In the genomic region with DNA sequence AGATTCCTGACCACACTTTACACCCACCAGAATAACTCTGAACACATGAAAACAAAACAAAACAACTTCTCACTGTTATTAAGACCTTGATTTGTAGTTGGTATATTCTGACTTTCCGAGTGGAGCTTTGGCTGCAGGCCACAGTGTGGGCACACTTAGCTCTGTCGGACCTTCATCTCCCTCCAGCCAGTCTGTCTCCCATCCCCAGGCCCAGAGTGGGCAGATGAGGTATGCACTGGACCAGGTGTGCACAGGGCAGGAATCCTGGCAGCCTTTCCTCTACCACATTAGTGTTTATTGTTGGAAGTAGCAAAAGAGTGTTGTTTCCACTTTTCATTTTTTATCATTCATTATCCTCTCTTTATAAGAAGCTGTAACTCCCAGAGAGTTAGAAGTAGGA, we compare ENCODE assay signal across 9 cellular contexts.
"Had no signal": no experiment of that assay in that cellular context is flagged by ENCODE, and none has a peak within 500 bp of the region (broad histone marks: within the 10 kb centered on the region; RNA-seq: fewer than 3 reads in every experiment).

No MANE protein-coding gene starts in this region.

- DNase-seq: GM23248, GOT3, H7, H9, HCEC 1CT, HFFc6 had no signal

- ATAC-seq: GM23338, HCT116 had no signal

- H3K4me1 ChIP-seq: HAP-1 had no signal

- H3K4me3 ChIP-seq: GM23248, GM23338, HAP-1 had no signal

- H3K36me3 ChIP-seq: HAP-1 had no signal

- H3K27ac ChIP-seq: GM23248 had no signal

- H3K27ac Mint-ChIP-seq: GM23338, H9, HFFc6 had no signal

- H3K4me1 Mint-ChIP-seq: GM23338, H9 had no signal

- H3K9ac ChIP-seq: GM23248 had no signal

- H3K4me3 Mint-ChIP-seq: GM23338, H9, HFFc6 had no signal

- H3K9me3 ChIP-seq: HAP-1 had no signal
